In the genomic region with DNA sequence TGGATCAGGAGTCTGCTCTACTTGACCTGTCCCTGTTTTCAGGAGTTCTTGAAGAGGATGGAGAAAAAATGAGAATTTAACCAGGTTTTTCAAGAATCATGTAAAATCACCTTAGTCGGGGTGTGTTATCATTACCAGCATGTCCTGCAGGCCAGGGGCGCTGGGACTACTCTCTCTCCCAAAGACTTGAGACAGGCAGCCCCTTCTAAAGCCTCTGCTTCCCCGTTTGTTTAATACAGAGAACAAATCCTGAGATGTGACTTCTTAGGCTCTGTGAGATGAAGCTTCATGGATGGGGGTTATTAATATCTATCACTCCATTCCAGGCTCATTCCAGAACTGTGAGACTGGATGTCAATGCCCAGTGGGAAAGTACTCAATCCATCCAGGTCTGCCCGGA, we compare ENCODE assay signal across 21 cellular contexts. TPM values are rescaled to one million over a fixed set of nuclear protein-coding genes. Genes with fewer than 3 reads are reported as not detected.
DNase-seq lines count a peak whose midpoint lies in the region; ATAC-seq, FAIRE-seq and TF ChIP-seq lines count a peak whose summit lies in the region.
"Had no signal": no experiment of that assay in that cellular context is flagged by ENCODE, and none has a peak within 500 bp of the region (broad histone marks: within the 10 kb centered on the region; RNA-seq: fewer than 3 reads in every experiment).

No MANE protein-coding gene starts in this region.

- H3K9me3 Mint-ChIP-seq in activated naive CD8-positive, alpha-beta T cell treated with anti-CD3 and anti-CD28 coated beads, Interleukin-2, amount 50 U/mL, for 24 hours, result no peaks in the 10 kb centered on the region
- no peaks in the 10 kb centered on the region for H3K9me3 Mint-ChIP-seq in activated naive CD8-positive, alpha-beta T cell treated with anti-CD3 and anti-CD28 coated beads for 36 hours
- H3K9me3 Mint-ChIP-seq in endodermal cell, result peaks cover 2% of the 10 kb centered on the region
- H3K9me3 Mint-ChIP-seq: T-helper 1 cell treated with Interleukin-12 subunit alpha and Interleukin-12 subunit beta and Interleukin-4 antibody, amounts not matched to agents 30 μg/mL and 1 μg/mL, for 36 hours had no signal

- peaks cover 3% of the 10 kb centered on the region for H3K36me3 Mint-ChIP-seq in activated naive CD8-positive, alpha-beta T cell treated with anti-CD3 and anti-CD28 coated beads, Interleukin-2, amount 50 U/mL, for 24 hours (ENCODE audit: low read depth)
- H3K36me3 Mint-ChIP-seq in activated naive CD8-positive, alpha-beta T cell treated with anti-CD3 and anti-CD28 coated beads for 36 hours, result no peaks in the 10 kb centered on the region
- no peaks in the 10 kb centered on the region for H3K36me3 Mint-ChIP-seq in endodermal cell (ENCODE audit: low read depth)

- H3K9ac ChIP-seq in Karpas-422 (ENCODE audit: low read length), result peak overlapping the region; percentile 92
- H3K9ac ChIP-seq in endodermal cell (ENCODE audit: extremely low read depth, low read length, poor library complexity, severe bottlenecking), result no peak overlapping the region
- no peak overlapping the region for H3K9ac ChIP-seq in kidney (ENCODE audit: low read length in 2 of 2)

- no peaks in the 10 kb centered on the region for H3K9me2 ChIP-seq in Karpas-422 (replicated peaks; ENCODE audit: insufficient read depth, low read length)

- peaks cover 81% of the 10 kb centered on the region for H3K79me2 ChIP-seq in Karpas-422 (ENCODE audit: low read length)

- H3K27ac ChIP-seq in Karpas-422 (ENCODE audit: low read length) (peak overlapping the region; percentile 92), endodermal cell (ENCODE audit: low read depth, low read length) (no peak overlapping the region), kidney (ENCODE audit: low read depth in 2 of 2, low read length in 2 of 2) (no peak overlapping the region)
- H3K27ac ChIP-seq: 22Rv1 had no signal

- H3K4me1 ChIP-seq in Karpas-422 (ENCODE audit: low read length), result peaks cover 68% of the 10 kb centered on the region
- peaks cover 12% of the 10 kb centered on the region for H3K4me1 ChIP-seq in endodermal cell (ENCODE audit: control insufficient read depth, insufficient read depth, low read length)
- H3K4me1 ChIP-seq in kidney (ENCODE audit: control insufficient read depth in 1 of 2, insufficient read depth in 1 of 2, low read depth in 1 of 2, low read length in 2 of 2), result peaks cover 0 to 15% of the 10 kb centered on the region in 2 donors

- no peak for DNase-seq in activated naive CD8-positive, alpha-beta T cell treated with anti-CD3 and anti-CD28 coated beads, Interleukin-2, amount 50 U/mL, for 24 hours
- no peak for DNase-seq in activated naive CD8-positive, alpha-beta T cell treated with anti-CD3 and anti-CD28 coated beads for 36 hours
- DNase-seq in Karpas-422 (no peak), endodermal cell (peak; percentile 24), kidney (no peak), AG20443 (ENCODE audit: low spot score) (no peak)
- DNase-seq: GOT3, NCI-H1092, NCI-H146, NCI-H2107, NCI-H2227 treated with DMSO at 0.1 percent for 48 hours, NCI-H524, SHP77 treated with DMSO at 0.1 percent for 48 hours had no signal

- H3K27ac Mint-ChIP-seq in activated naive CD8-positive, alpha-beta T cell treated with anti-CD3 and anti-CD28 coated beads, Interleukin-2, amount 50 U/mL, for 24 hours, result no peak overlapping the region
- no peak overlapping the region for H3K27ac Mint-ChIP-seq in activated naive CD8-positive, alpha-beta T cell treated with anti-CD3 and anti-CD28 coated beads for 36 hours
- H3K27ac Mint-ChIP-seq in endodermal cell, result no peak overlapping the region
- H3K27ac Mint-ChIP-seq: T-helper 1 cell treated with Interleukin-12 subunit alpha and Interleukin-12 subunit beta and Interleukin-4 antibody, amounts not matched to agents 30 μg/mL and 1 μg/mL, for 36 hours had no signal

- TF ChIP-seq CTCF in endodermal cell (conservative IDR thresholded peaks at IDR 0.05) (no peak), kidney (IDR thresholded peaks at IDR 0.05; ENCODE audit: borderline replicate concordance, extremely low read depth, insufficient read depth) (no peak)

- no peak for ATAC-seq in activated naive CD8-positive, alpha-beta T cell treated with anti-CD3 and anti-CD28 coated beads, Interleukin-2, amount 50 U/mL, for 24 hours
- ATAC-seq in GM21423 (IDR thresholded peaks at IDR 0.05; ENCODE audit: unreplicated experiment) (no peak), GM21619 (IDR thresholded peaks at IDR 0.05; ENCODE audit: unreplicated experiment) (no peak)
- ATAC-seq: SK-N-SH treated with all-trans-retinoic acid at 6 μM for 48 hours had no signal

- H3K9me3 ChIP-seq in Karpas-422 (ENCODE audit: low read length) (no peaks in the 10 kb centered on the region), endodermal cell (ENCODE audit: control insufficient read depth, low read length) (no peaks in the 10 kb centered on the region), kidney (ENCODE audit: control insufficient read depth in 1 of 2, low read length in 2 of 2) (peaks cover 0 to 2% of the 10 kb centered on the region in 2 donors)

- WGBS in endodermal cell (ENCODE audit: insufficient coverage in 1 of 2, insufficient read length in 1 of 2), 2 experiments, result 67 to 74% methylated on average over 3 to 4 of the region's 4 CpGs

- H3K36me3 ChIP-seq in Karpas-422 (ENCODE audit: insufficient read depth, low read length) (no peaks in the 10 kb centered on the region), endodermal cell (ENCODE audit: control insufficient read depth, insufficient read depth, low read length) (no peaks in the 10 kb centered on the region), kidney (ENCODE audit: control insufficient read depth in 1 of 2, insufficient read depth in 2 of 2, low read length in 2 of 2) (no peaks in the 10 kb centered on the region)

- FAIRE-seq in kidney (lab: Jason Lieb, UNC), result no peak

- intact Hi-C loops in kidney (cut with DNase I), result no loop called here

- H3K27me3 Mint-ChIP-seq in activated naive CD8-positive, alpha-beta T cell treated with anti-CD3 and anti-CD28 coated beads, Interleukin-2, amount 50 U/mL, for 24 hours, result peaks cover 92% of the 10 kb centered on the region
- H3K27me3 Mint-ChIP-seq in activated naive CD8-positive, alpha-beta T cell treated with anti-CD3 and anti-CD28 coated beads for 36 hours, result peaks cover 97% of the 10 kb centered on the region
- H3K27me3 Mint-ChIP-seq in endodermal cell (ENCODE audit: insufficient read depth), result peaks cover 99% of the 10 kb centered on the region

- H3K4me2 ChIP-seq in Karpas-422 (ENCODE audit: low read depth, low read length, poor library complexity, severe bottlenecking), result peak overlapping the region; percentile 97

- H3K4me1 Mint-ChIP-seq in activated naive CD8-positive, alpha-beta T cell treated with anti-CD3 and anti-CD28 coated beads, Interleukin-2, amount 50 U/mL, for 24 hours, result peaks cover 48% of the 10 kb centered on the region
- H3K4me1 Mint-ChIP-seq in activated naive CD8-positive, alpha-beta T cell treated with anti-CD3 and anti-CD28 coated beads for 36 hours, result peaks cover 34% of the 10 kb centered on the region
- peaks cover 20% of the 10 kb centered on the region for H3K4me1 Mint-ChIP-seq in endodermal cell

- H3K27me3 ChIP-seq in Karpas-422 (ENCODE audit: low read length) (no peaks in the 10 kb centered on the region), endodermal cell (ENCODE audit: control insufficient read depth, insufficient read depth, low read length, poor library complexity, severe bottlenecking) (peaks cover 98% of the 10 kb centered on the region)

- no peak overlapping the region for H2AFZ ChIP-seq in Karpas-422 (ENCODE audit: low read length)

- H4K20me1 ChIP-seq in Karpas-422 (ENCODE audit: insufficient read depth, low read depth, low read length), result peaks cover 11% of the 10 kb centered on the region; the same call in 1 of the 2 replicates

- H3K4me3 Mint-ChIP-seq in activated naive CD8-positive, alpha-beta T cell treated with anti-CD3 and anti-CD28 coated beads, Interleukin-2, amount 50 U/mL, for 24 hours, result peak overlapping the region; percentile 45
- no peak overlapping the region for H3K4me3 Mint-ChIP-seq in activated naive CD8-positive, alpha-beta T cell treated with anti-CD3 and anti-CD28 coated beads for 36 hours
- H3K4me3 Mint-ChIP-seq in endodermal cell, result no peak overlapping the region

- H3K4me3 ChIP-seq in Karpas-422 (ENCODE audit: low read length) (peak overlapping the region; percentile 83), endodermal cell (ENCODE audit: low read length) (no peak overlapping the region), kidney (ENCODE audit: low read length in 2 of 2) (no peak overlapping the region)

RNA-seq across cellular contexts. Expression of a gene that starts 3.0 kb away (rescaled TPM):
- total RNA-seq in activated naive CD8-positive, alpha-beta T cell treated with anti-CD3 and anti-CD28 coated beads for 36 hours, result 1 to 10 TPM; 2.2 to 2.4 TPM
- total RNA-seq in Karpas-422 (2014; rRNA removed; shearing (Covaris generic); ENCODE audit: low replicate concordance), result 88.9 and 93.3 TPM in 2 replicates
- under 1 TPM in 1 of 2 donors, not detected in 1; 0.15 TPM for total RNA-seq in endodermal cell
- 0.75 TPM for polyA plus RNA-seq in endodermal cell (2013, experiment 1 of 2)
- 1.6 TPM for polyA plus RNA-seq in endodermal cell (2013, experiment 2 of 2)
- total RNA-seq in kidney, result 2.7 TPM
- not detected for polyA plus RNA-seq in kidney (ENCODE audit: insufficient read depth, low read depth, low replicate concordance)
- total RNA-seq: M059J had no signal
- polyA plus RNA-seq: AG04450, BJ had no signal

Comparison
In these comparisons a context has a peak if more than half of its experiments do, and no peak if none do; other contexts are left out.
1. RNA of a gene that starts 3.0 kb away (total RNA-seq): 88.9 to 93.3 TPM in Karpas-422; 2.7 TPM in kidney (single experiment), 2.2 to 2.4 TPM in activated naive CD8-positive, alpha-beta T cell treated with anti-CD3 and anti-CD28 coated beads for 36 hours and 0.15 TPM in endodermal cell; every median in the first group is over 10 times any median in the second.